9 cellular contexts compared by ENCODE assay signal in the genomic region with DNA sequence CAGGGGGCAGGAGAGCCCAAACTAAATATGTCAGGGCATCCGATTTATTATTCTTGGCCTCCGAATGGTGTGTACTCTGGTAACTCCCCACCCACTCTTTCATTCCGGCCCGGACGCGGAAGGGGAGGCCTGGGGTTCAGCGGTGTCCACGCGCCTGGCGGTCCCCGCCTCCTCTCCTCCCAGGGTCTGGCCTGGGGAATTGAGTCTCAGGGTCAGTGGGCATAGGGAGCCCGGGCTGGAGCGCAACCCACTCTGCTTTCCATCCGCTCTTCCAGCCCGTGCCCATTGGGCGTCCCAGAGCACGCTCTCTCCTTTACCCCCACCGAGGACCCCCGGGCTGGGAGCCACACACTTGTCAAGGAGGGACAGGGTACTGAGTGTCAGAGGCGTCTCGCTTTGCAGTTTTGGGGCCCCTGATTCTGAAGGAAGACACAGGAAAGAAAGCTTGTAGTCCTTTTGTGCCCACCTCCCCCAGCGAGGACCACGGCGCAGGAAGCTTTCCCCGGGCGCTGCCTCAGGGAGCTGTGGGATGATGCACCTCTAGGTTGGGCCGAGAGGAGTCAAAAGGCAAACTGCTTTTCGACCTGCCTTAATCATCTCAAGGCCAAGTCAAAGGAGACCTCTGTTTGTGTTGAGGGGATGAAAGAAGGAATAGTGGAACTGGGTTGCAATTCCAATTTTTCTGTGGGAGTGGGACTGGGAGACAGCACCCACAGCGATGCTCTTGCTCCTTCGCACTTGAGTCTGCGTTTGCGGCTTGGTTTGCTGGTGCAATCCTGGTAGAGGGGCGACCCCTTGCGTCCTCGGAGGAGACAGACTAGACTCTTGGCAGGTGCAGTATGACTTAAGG. TPM values are rescaled to one million over a fixed set of nuclear protein-coding genes. Genes with fewer than 3 reads are reported as not detected.
DNase-seq lines count a peak whose midpoint lies in the region; ATAC-seq and TF ChIP-seq lines count a peak whose summit lies in the region.
"Had no signal": no experiment of that assay in that cellular context is flagged by ENCODE, and none has a peak within 500 bp of the region (broad histone marks: within the 10 kb centered on the region; RNA-seq: fewer than 3 reads in every experiment).

No MANE protein-coding gene starts in this region.

- ATAC-seq in GM19351 (IDR thresholded peaks at IDR 0.05; ENCODE audit: unreplicated experiment) = peak; percentile 77
- peak; percentile 83 for ATAC-seq in HG03432 (IDR thresholded peaks at IDR 0.05; ENCODE audit: unreplicated experiment)

- H3K4me1 Mint-ChIP-seq in CD14-positive monocyte (peaks cover 26% of the 10 kb centered on the region), endothelial cell (ENCODE audit: unreplicated experiment) (peaks cover 19% of the 10 kb centered on the region)
- peaks cover 24% of the 10 kb centered on the region for H3K4me1 Mint-ChIP-seq in activated CD4-positive, alpha-beta memory T cell treated with anti-CD3 and anti-CD28 coated beads for 36 hours (ENCODE audit: low read depth)

- H3K27ac Mint-ChIP-seq in CD14-positive monocyte (peak overlapping the region in 2 of 7 donors; percentile 55 to 68), endothelial cell (ENCODE audit: unreplicated experiment) (peak overlapping the region; percentile 77)
- no peak overlapping the region for H3K27ac Mint-ChIP-seq in activated CD4-positive, alpha-beta memory T cell treated with anti-CD3 and anti-CD28 coated beads for 36 hours

- H3K36me3 Mint-ChIP-seq in CD14-positive monocyte (peaks cover 1 to 3% of the 10 kb centered on the region in 2 donors), endothelial cell (ENCODE audit: low read depth, unreplicated experiment) (no peaks in the 10 kb centered on the region)
- H3K36me3 Mint-ChIP-seq in activated CD4-positive, alpha-beta memory T cell treated with anti-CD3 and anti-CD28 coated beads for 36 hours = no peaks in the 10 kb centered on the region

- TF ChIP-seq CTCF in CD14-positive monocyte (IDR thresholded peaks at IDR 0.05) (peak; percentile 77), endothelial cell (IDR thresholded peaks at IDR 0.05; ENCODE audit: unreplicated experiment) (peak; percentile 36)

- no peak overlapping the region for H3K27ac ChIP-seq in mesodermal cell (ENCODE audit: low read depth, low read length, severe bottlenecking)

- H3K9me3 Mint-ChIP-seq in CD14-positive monocyte = peaks cover 3 to 12% (median 8%) of the 10 kb centered on the region in 7 donors
- no peaks in the 10 kb centered on the region for H3K9me3 Mint-ChIP-seq in activated CD4-positive, alpha-beta memory T cell treated with anti-CD3 and anti-CD28 coated beads for 36 hours
- H3K9me3 Mint-ChIP-seq in endothelial cell (ENCODE audit: unreplicated experiment) = no peaks in the 10 kb centered on the region

- POLR2A ChIA-PET in activated CD4-positive, alpha-beta memory T cell treated with anti-CD3 and anti-CD28 coated beads for 36 hours (lab: Charles Lee) = no interaction called here

- peak overlapping the region; percentile 44 for H3K4me3 ChIP-seq in mesodermal cell (ENCODE audit: extremely low read depth, insufficient read depth, low read length, poor library complexity, severe bottlenecking)

- H3K4me3 Mint-ChIP-seq in CD14-positive monocyte = peak overlapping the region in 1 of 2 donors; percentile 80
- no peak overlapping the region for H3K4me3 Mint-ChIP-seq in activated CD4-positive, alpha-beta memory T cell treated with anti-CD3 and anti-CD28 coated beads for 36 hours
- peak overlapping the region; percentile 81 for H3K4me3 Mint-ChIP-seq in endothelial cell (ENCODE audit: unreplicated experiment)

- no peaks in the 10 kb centered on the region for H3K36me3 ChIP-seq in mesodermal cell (ENCODE audit: control insufficient read depth, insufficient read depth, low read length)

- H3K27me3 Mint-ChIP-seq in CD14-positive monocyte (ENCODE audit: low read depth in 3 of 3) (peaks cover 63 to 79% (median 71%) of the 10 kb centered on the region in 3 donors), endothelial cell (ENCODE audit: unreplicated experiment) (peaks cover 12% of the 10 kb centered on the region)
- peaks cover 57% of the 10 kb centered on the region for H3K27me3 Mint-ChIP-seq in activated CD4-positive, alpha-beta memory T cell treated with anti-CD3 and anti-CD28 coated beads for 36 hours

- H3K9me3 ChIP-seq in mesodermal cell (ENCODE audit: control insufficient read depth, low read length) = no peaks in the 10 kb centered on the region

- CTCF ChIA-PET in activated CD4-positive, alpha-beta memory T cell treated with anti-CD3 and anti-CD28 coated beads for 36 hours (lab: Charles Lee) = interaction anchor here (0.7 to 1.8 kb wide), 4 partner anchors 317 to 1811 kb away, joined by 3 to 6 read pairs (median 4); no protein-coding TSS in a partner anchor

- intact Hi-C loops in CD14-positive monocyte (cut with micrococcal nuclease) = loop anchor here in 1 of 2 donors (10.0 kb wide), 1 partner anchor 316 kb away; no protein-coding TSS in a partner anchor
- intact Hi-C loops in activated CD4-positive, alpha-beta memory T cell treated with anti-CD3 and anti-CD28 coated beads for 36 hours (cut with micrococcal nuclease) = loop anchor here (1.0 to 2.0 kb wide), 3 partner anchors 317 to 1125 kb away; no protein-coding TSS in a partner anchor

- H3K4me1 ChIP-seq in mesodermal cell (ENCODE audit: control insufficient read depth, insufficient read depth, low read length, poor library complexity, severe bottlenecking) = peaks cover 8% of the 10 kb centered on the region

- 10 to 13% methylated on average over 16 to 27 of the region's 35 CpGs for WGBS in mesodermal cell (ENCODE audit: insufficient coverage in 2 of 2), 2 experiments

- peak; percentile 67 for DNase-seq in CD14-positive monocyte (ENCODE audit: low spot score)
- peak; percentile 78 for DNase-seq in NCI-H524 treated with DMSO at 0.1 percent for 48 hours (lab: John Stamatoyannopoulos, UW)
- peak; percentile 86 for DNase-seq in activated CD4-positive, alpha-beta memory T cell treated with anti-CD3 and anti-CD28 coated beads for 36 hours
- peak; percentile 88 for DNase-seq in endothelial cell (ENCODE audit: low spot score)
- DNase-seq in stimulated activated CD8-positive, alpha-beta memory T cell treated with anti-CD3 and anti-CD28 coated beads, Interleukin-4, amount 100 ng/mL, for 24 hours (ENCODE audit: low read depth) = peak; percentile 47

RNA-seq across cellular contexts. Expression of a gene that starts 2.5 kb away (rescaled TPM):
- polyA plus RNA-seq in CD14-positive monocyte = not detected
- total RNA-seq in activated CD4-positive, alpha-beta memory T cell treated with anti-CD3 and anti-CD28 coated beads for 36 hours = not detected
- 0.59 TPM for total RNA-seq in endothelial cell (ENCODE audit: unreplicated experiment)
- 8.4 TPM for polyA plus RNA-seq in mesodermal cell (2013, experiment 1 of 2)
- 13.1 TPM for polyA plus RNA-seq in mesodermal cell (2013, experiment 2 of 2)
- total RNA-seq: T-helper 2 cell treated with Interferon-gamma antibody and Interleukin-4, amounts not matched to agents 100 ng/mL and 5 ng/mL, for 36 hours had no signal
